In the genomic region with DNA sequence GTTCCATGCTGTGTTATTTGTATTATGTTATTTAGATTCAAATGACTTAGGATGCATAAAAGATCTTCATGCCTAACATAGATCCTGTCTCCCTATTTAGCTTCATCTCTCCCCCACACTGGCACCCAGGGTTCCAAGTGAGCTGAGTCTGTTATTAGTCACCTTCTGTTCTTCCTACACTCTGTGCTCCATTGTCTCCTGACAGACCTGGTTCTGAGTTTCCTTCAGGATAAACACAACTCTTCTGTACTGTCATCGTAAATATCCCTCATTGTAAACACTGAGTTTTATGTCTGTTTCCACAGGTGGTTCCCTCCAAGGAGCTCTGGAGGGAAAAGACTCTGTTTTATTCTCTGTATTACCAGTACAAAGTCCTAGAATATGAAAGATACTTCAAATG, we compare ENCODE assay signal across 29 cellular contexts. TPM values are rescaled to one million over a fixed set of nuclear protein-coding genes. Genes with fewer than 3 reads are reported as not detected.
DNase-seq lines count a peak whose midpoint lies in the region; ATAC-seq and TF ChIP-seq lines count a peak whose summit lies in the region.
"Had no signal": no experiment of that assay in that cellular context is flagged by ENCODE, and none has a peak within 500 bp of the region (broad histone marks: within the 10 kb centered on the region; RNA-seq: fewer than 3 reads in every experiment).

No MANE protein-coding gene starts in this region.

- no peaks in the 10 kb centered on the region; the same call in 1 of the 2 replicates for H3K9me1 ChIP-seq in IMR-90 (ENCODE audit: insufficient read depth, low read length)

- TF ChIP-seq RAD21 in IMR-90 (IDR thresholded peaks at IDR 0.05; ENCODE audit: low read length): no peak

- no peak overlapping the region for H3K14ac ChIP-seq in IMR-90 (replicated peaks; ENCODE audit: low read depth, low read length)

- no peak overlapping the region for H4K8ac ChIP-seq in IMR-90 (ENCODE audit: low read depth in 2 of 2, low read length in 2 of 2)

- H3K9me3 Mint-ChIP-seq in endothelial cell (ENCODE audit: unreplicated experiment): no peaks in the 10 kb centered on the region
- no peaks in the 10 kb centered on the region for H3K9me3 Mint-ChIP-seq in activated T-helper 17 cell treated with anti-CD3 and anti-CD28 coated beads, Interleukin-2, amount 50 U/mL, for 72 hours
- H3K9me3 Mint-ChIP-seq: activated CD4-positive, alpha-beta memory T cell treated with anti-CD3 and anti-CD28 coated beads for 36 hours; activated naive CD4-positive, alpha-beta T cell treated with anti-CD3 and anti-CD28 coated beads, Interleukin-2, amount 50 U/mL, for 72 hours; CD4-positive, alpha-beta T cell; dendritic cell treated with granulocyte-macrophage colony-stimulating factor and Interleukin-4, amounts not matched to agents 40 ng/mL and 50 ng/mL, for 4 days; endodermal cell; T-cell had no signal

- H3K9me3 ChIP-seq in IMR-90 (ENCODE audit: control insufficient read depth, insufficient read depth, low read length) (no peaks in the 10 kb centered on the region), prostate gland (no peaks in the 10 kb centered on the region)
- H3K9me3 ChIP-seq: esophagus squamous epithelium, left ventricle myocardium inferior, SJSA1, transverse colon had no signal

- in situ Hi-C loops in IMR-90 (cut with MboI; ENCODE audit: low sequenced_read_pairs): no loop called here

- no peak overlapping the region for H3K18ac ChIP-seq in IMR-90 (ENCODE audit: low read depth, low read length)

- H3K79me1 ChIP-seq in IMR-90 (ENCODE audit: low read depth in 1 of 2, low read length in 2 of 2): no peaks in the 10 kb centered on the region

- no TSS peak for BruUV-seq in IMR-90 (replicated peaks; lab: Mats Ljungman, UMichigan)

- DNase-seq in NCI-H146 (lab: John Stamatoyannopoulos, UW) (peak; percentile 14), NCI-H146 treated with DMSO at 0.1 percent for 48 hours (lab: John Stamatoyannopoulos, UW; ENCODE audit: unreplicated experiment) (no peak), IMR-90 (peak; percentile 21), endothelial cell (ENCODE audit: low spot score) (no peak), prostate gland (ENCODE audit: low spot score) (peak; percentile 50), T1000 (lab: John Stamatoyannopoulos, UW) (no peak), middle frontal gyrus (ENCODE audit: extremely low spot score, low spot score) (no peak)
- DNase-seq: activated CD4-positive, alpha-beta memory T cell treated with anti-CD3 and anti-CD28 coated beads for 36 hours; activated CD8-positive, alpha-beta memory T cell treated with anti-CD3 and anti-CD28 coated beads, Interleukin-2, amount 50 U/mL, for 48 hours; CD4-positive, alpha-beta T cell; endodermal cell; esophagus squamous epithelium; Karpas-422; left ventricle myocardium inferior; naive B cell; NCI-H1048; NCI-H2029; NCI-H774; RPMI8226; T-cell; transverse colon had no signal

- ATAC-seq in IMR-90 (ENCODE audit: low read depth): no peak
- no peak for ATAC-seq in activated T-helper 17 cell treated with anti-CD3 and anti-CD28 coated beads, Interleukin-2, amount 50 U/mL, for 72 hours (replicated peaks)
- ATAC-seq: activated CD4-positive, CD25-positive, alpha-beta regulatory T cell treated with anti-CD3 and anti-CD28 coated beads, Interleukin-2, amount 50 U/mL, for 24 hours; activated naive CD4-positive, alpha-beta T cell treated with anti-CD3 and anti-CD28 coated beads, Interleukin-2, amount 50 U/mL, for 72 hours; T-cell had no signal

- CTCF ChIA-PET in IMR-90 (lab: Yijun Ruan, JAX): interaction anchor here (0.7 kb wide), 1 partner anchor 11 kb away, joined by 3 read pairs; no protein-coding TSS in a partner anchor

- peaks cover 24% of the 10 kb centered on the region for H3K4me1 Mint-ChIP-seq in endothelial cell (ENCODE audit: unreplicated experiment)
- H3K4me1 Mint-ChIP-seq in activated T-helper 17 cell treated with anti-CD3 and anti-CD28 coated beads, Interleukin-2, amount 50 U/mL, for 72 hours: no peaks in the 10 kb centered on the region
- H3K4me1 Mint-ChIP-seq: naive B cell, T-cell had no signal

- POLR2A ChIA-PET in IMR-90 (lab: Charles Lee; ENCODE audit: unreplicated experiment): no interaction called here

- H3K27ac ChIP-seq in IMR-90 (ENCODE audit: insufficient read depth, low read length): no peak overlapping the region
- peak overlapping the region; percentile 47 to 58 for H3K27ac ChIP-seq in prostate gland
- H3K27ac ChIP-seq: esophagus squamous epithelium, left ventricle myocardium inferior, SJSA1 had no signal

- dilution Hi-C loops in IMR-90 (cut with HindIII; ENCODE audit: low sequenced_read_pairs, unreplicated experiment): no loop called here

- H3K4me3 ChIP-seq in IMR-90 (ENCODE audit: insufficient read depth, low read depth, low read length) (no peak overlapping the region), prostate gland (no peak overlapping the region)
- H3K4me3 ChIP-seq: esophagus squamous epithelium, left ventricle myocardium inferior, SJSA1, transverse colon had no signal

- no peaks in the 10 kb centered on the region for H3K36me3 ChIP-seq in IMR-90 (ENCODE audit: control insufficient read depth, insufficient read depth, low read length)
- H3K36me3 ChIP-seq in prostate gland: no peaks in the 10 kb centered on the region
- H3K36me3 ChIP-seq: esophagus squamous epithelium, left ventricle myocardium inferior, SJSA1, transverse colon had no signal

- TF ChIP-seq CTCF in IMR-90 (conservative IDR thresholded peaks at IDR 0.05; ENCODE audit: low read depth, low read length) (no peak), endothelial cell (IDR thresholded peaks at IDR 0.05; ENCODE audit: unreplicated experiment) (no peak), prostate gland (IDR thresholded peaks at IDR 0.05) (no peak)

- no peak for TF ChIP-seq POLR2A in IMR-90 (IDR thresholded peaks at IDR 0.05; ENCODE audit: low read depth, low read length)
- TF ChIP-seq POLR2A in prostate gland (IDR thresholded peaks at IDR 0.05): no peak

- no peak overlapping the region for H4K5ac ChIP-seq in IMR-90 (ENCODE audit: low read depth, low read length)

- H3K27me3 ChIP-seq in IMR-90 (ENCODE audit: control insufficient read depth, insufficient read depth, low read length): no peaks in the 10 kb centered on the region
- no peaks in the 10 kb centered on the region for H3K27me3 ChIP-seq in prostate gland (replicated peaks; ENCODE audit: insufficient read depth)
- H3K27me3 ChIP-seq: esophagus squamous epithelium, SJSA1, transverse colon had no signal

- peak overlapping the region; percentile 11 for H3K27ac Mint-ChIP-seq in endothelial cell (ENCODE audit: unreplicated experiment)
- H3K27ac Mint-ChIP-seq in activated T-helper 17 cell treated with anti-CD3 and anti-CD28 coated beads, Interleukin-2, amount 50 U/mL, for 72 hours: no peak overlapping the region
- H3K27ac Mint-ChIP-seq: activated CD4-positive, alpha-beta memory T cell treated with anti-CD3 and anti-CD28 coated beads for 36 hours; activated naive CD4-positive, alpha-beta T cell treated with anti-CD3 and anti-CD28 coated beads, Interleukin-2, amount 50 U/mL, for 72 hours; CD4-positive, alpha-beta T cell; dendritic cell treated with granulocyte-macrophage colony-stimulating factor and Interleukin-4, amounts not matched to agents 40 ng/mL and 50 ng/mL, for 4 days; endodermal cell; naive B cell; T-cell had no signal

- no peak overlapping the region for H3K56ac ChIP-seq in IMR-90 (ENCODE audit: extremely low read depth, insufficient read depth, low read length)

- no peak overlapping the region for H2BK120ac ChIP-seq in IMR-90 (ENCODE audit: low read depth, low read length)

- H2BK15ac ChIP-seq in IMR-90 (ENCODE audit: low read depth, low read length): no peak overlapping the region

- no peaks in the 10 kb centered on the region for H4K20me1 ChIP-seq in IMR-90 (ENCODE audit: insufficient read depth, low read length)

- intact Hi-C loops in IMR-90 (cut with micrococcal nuclease): no loop called here
- intact Hi-C loops in prostate gland (cut with DNase I): loop anchor here (10.0 kb wide), 1 partner anchor 112 kb away; a partner anchor contains a TSS

- no peak overlapping the region for H3K4me3 Mint-ChIP-seq in endothelial cell (ENCODE audit: unreplicated experiment)
- no peak overlapping the region for H3K4me3 Mint-ChIP-seq in activated T-helper 17 cell treated with anti-CD3 and anti-CD28 coated beads, Interleukin-2, amount 50 U/mL, for 72 hours
- H3K4me3 Mint-ChIP-seq: activated CD4-positive, alpha-beta memory T cell treated with anti-CD3 and anti-CD28 coated beads for 36 hours; CD4-positive, alpha-beta T cell; dendritic cell treated with granulocyte-macrophage colony-stimulating factor and Interleukin-4, amounts not matched to agents 40 ng/mL and 50 ng/mL, for 4 days; endodermal cell; naive B cell; T-cell had no signal

- no peak overlapping the region for H2AFZ ChIP-seq in IMR-90 (replicated peaks; ENCODE audit: low read length, poor library complexity)

- no peaks in the 10 kb centered on the region for H3K36me3 Mint-ChIP-seq in endothelial cell (ENCODE audit: low read depth, unreplicated experiment)
- H3K36me3 Mint-ChIP-seq in activated T-helper 17 cell treated with anti-CD3 and anti-CD28 coated beads, Interleukin-2, amount 50 U/mL, for 72 hours (ENCODE audit: low read depth): no peaks in the 10 kb centered on the region
- H3K36me3 Mint-ChIP-seq: activated CD4-positive, alpha-beta memory T cell treated with anti-CD3 and anti-CD28 coated beads for 36 hours; activated naive CD4-positive, alpha-beta T cell treated with anti-CD3 and anti-CD28 coated beads, Interleukin-2, amount 50 U/mL, for 72 hours; naive B cell; T-cell had no signal

- no CpG with 5 or more reads among the region's 1 CpG for WGBS in IMR-90 (ENCODE audit: extremely low coverage in 2 of 2, insufficient read length in 1 of 2), 2 experiments
- 12% methylated on average over 1 of the region's 1 CpG for WGBS in prostate gland

- no peak overlapping the region for H3K4ac ChIP-seq in IMR-90 (ENCODE audit: low read depth, low read length)

- no peak overlapping the region for H3K23ac ChIP-seq in IMR-90 (ENCODE audit: low read depth, low read length)

- H3K4me1 ChIP-seq in IMR-90 (ENCODE audit: control insufficient read depth, insufficient read depth, low read length): no peaks in the 10 kb centered on the region
- H3K4me1 ChIP-seq in prostate gland (replicated peaks): no peaks in the 10 kb centered on the region
- H3K4me1 ChIP-seq: esophagus squamous epithelium, left ventricle myocardium inferior, SJSA1, transverse colon had no signal

- no peak overlapping the region for H2AK9ac ChIP-seq in IMR-90 (replicated peaks; ENCODE audit: low read depth, low read length, poor library complexity)

- peaks cover 2% of the 10 kb centered on the region for H3K27me3 Mint-ChIP-seq in endothelial cell (ENCODE audit: unreplicated experiment)
- H3K27me3 Mint-ChIP-seq in activated T-helper 17 cell treated with anti-CD3 and anti-CD28 coated beads, Interleukin-2, amount 50 U/mL, for 72 hours: peaks cover 18% of the 10 kb centered on the region

- H2BK5ac ChIP-seq in IMR-90 (ENCODE audit: low read depth, low read length, poor library complexity, severe bottlenecking): no peak overlapping the region

- H2BK20ac ChIP-seq in IMR-90 (ENCODE audit: low read depth, low read length): no peak overlapping the region

- H3K4me2 ChIP-seq in IMR-90 (ENCODE audit: low read depth, low read length): no peak overlapping the region

- H2AK5ac ChIP-seq in IMR-90 (ENCODE audit: low read depth, low read length): no peak overlapping the region

- no peak overlapping the region for H3K9ac ChIP-seq in IMR-90 (ENCODE audit: low read depth, low read length)

- H4K91ac ChIP-seq in IMR-90 (ENCODE audit: insufficient read depth, low read depth, low read length): no peak overlapping the region

RNA-seq across cellular contexts. Expression of a gene that starts 8.7 kb away (rescaled TPM):
- not detected in 2 replicates for total RNA-seq in IMR-90 (2012; rRNA removed)
- not detected in 2 replicates for polyA plus RNA-seq in IMR-90 (2012; rRNA removed)
- not detected in 2 replicates for polyA plus RNA-seq in IMR-90 (2012; cell fraction: cytosol; rRNA removed)
- polyA plus RNA-seq in IMR-90 (2012; cell fraction: nucleus; rRNA removed; ENCODE audit: low replicate concordance): 0.17 and 0.54 TPM in 2 replicates
- total RNA-seq in endothelial cell (ENCODE audit: unreplicated experiment): not detected
- under 1 TPM in 1 of 2 donors, not detected in 1; 0.32 TPM for total RNA-seq in prostate gland
- total RNA-seq in activated T-helper 17 cell treated with anti-CD3 and anti-CD28 coated beads, Interleukin-2, amount 50 U/mL, for 72 hours: not detected
- total RNA-seq: A172; activated CD4-positive, alpha-beta memory T cell treated with anti-CD3 and anti-CD28 coated beads for 36 hours; activated naive CD4-positive, alpha-beta T cell treated with anti-CD3 and anti-CD28 coated beads, Interleukin-2, amount 50 U/mL, for 72 hours; CD4-positive, alpha-beta T cell; endodermal cell; esophagus squamous epithelium; frontal cortex; H4; left ventricle myocardium inferior; SJSA1; T-cell; transverse colon had no signal

RNA-seq across cellular contexts. Expression of a gene that starts 15.6 kb away (rescaled TPM):
- total RNA-seq in IMR-90 (2012; rRNA removed): 0.56 and 0.72 TPM in 2 replicates
- polyA plus RNA-seq in IMR-90 (2012; rRNA removed): 0.83 and 1.3 TPM in 2 replicates
- polyA plus RNA-seq in IMR-90 (2012; cell fraction: cytosol; rRNA removed): 0.89 and 1.3 TPM in 2 replicates
- 0.74 and 1.9 TPM in 2 replicates for polyA plus RNA-seq in IMR-90 (2012; cell fraction: nucleus; rRNA removed; ENCODE audit: low replicate concordance)
- total RNA-seq in endothelial cell (ENCODE audit: unreplicated experiment): not detected
- 100 to 1,000 TPM in 1 of 2 donors, 10 to 100 TPM in 1; 10.6 to 100 TPM for total RNA-seq in prostate gland
- not detected for total RNA-seq in activated T-helper 17 cell treated with anti-CD3 and anti-CD28 coated beads, Interleukin-2, amount 50 U/mL, for 72 hours
- total RNA-seq: A172; activated CD4-positive, alpha-beta memory T cell treated with anti-CD3 and anti-CD28 coated beads for 36 hours; activated naive CD4-positive, alpha-beta T cell treated with anti-CD3 and anti-CD28 coated beads, Interleukin-2, amount 50 U/mL, for 72 hours; CD4-positive, alpha-beta T cell; endodermal cell; left ventricle myocardium inferior; T-cell had no signal

RNA-seq across cellular contexts. Expression of a gene that starts 56.5 kb away (rescaled TPM):
- not detected in 2 replicates for total RNA-seq in IMR-90 (2012; rRNA removed)
- not detected in 2 replicates for polyA plus RNA-seq in IMR-90 (2012; rRNA removed)
- polyA plus RNA-seq in IMR-90 (2012; cell fraction: cytosol; rRNA removed): not detected in 2 replicates
- not detected in 2 replicates for polyA plus RNA-seq in IMR-90 (2012; cell fraction: nucleus; rRNA removed; ENCODE audit: low replicate concordance)
- not detected for total RNA-seq in endothelial cell (ENCODE audit: unreplicated experiment)
- total RNA-seq in prostate gland: not detected
- total RNA-seq in activated T-helper 17 cell treated with anti-CD3 and anti-CD28 coated beads, Interleukin-2, amount 50 U/mL, for 72 hours: not detected
- total RNA-seq: A172; activated CD4-positive, alpha-beta memory T cell treated with anti-CD3 and anti-CD28 coated beads for 36 hours; activated naive CD4-positive, alpha-beta T cell treated with anti-CD3 and anti-CD28 coated beads, Interleukin-2, amount 50 U/mL, for 72 hours; CD4-positive, alpha-beta T cell; endodermal cell; esophagus squamous epithelium; frontal cortex; H4; left ventricle myocardium inferior; SJSA1; T-cell; transverse colon had no signal

Comparison
In these comparisons a context has a peak if more than half of its experiments do, and no peak if none do; other contexts are left out.
1. DNase-seq: peak in NCI-H146 (single experiment), IMR-90 (single experiment) and prostate gland (single experiment); none in NCI-H146 treated with DMSO at 0.1 percent for 48 hours (single experiment), endothelial cell (single experiment), T1000 (single experiment) and middle frontal gyrus (single experiment).